8 cellular contexts compared by ENCODE assay signal in genomic region chr5:154447074-154447725, GRCh38. TPM values are rescaled to one million over a fixed set of nuclear protein-coding genes. Genes with fewer than 3 reads are reported as not detected.
DNase-seq lines count a peak whose midpoint lies in the region; ATAC-seq, FAIRE-seq and TF ChIP-seq lines count a peak whose summit lies in the region.

No MANE protein-coding gene starts in this region.

- peak overlapping the region; percentile 69 to 94 (median 91) for H3K27ac Mint-ChIP-seq in brain
- H3K27ac Mint-ChIP-seq in mesothelial cell of epicardium = peak overlapping the region; percentile 88

- 22% methylated on average over 10 of the region's 10 CpGs for WGBS in A549 (ENCODE audit: missing lambda C conversion rate)
- 7% methylated on average over 10 of the region's 10 CpGs for WGBS in HUES64

- no peak overlapping the region for H3K9ac ChIP-seq in HUES64 (ENCODE audit: low read depth, low read length)

- peak overlapping the region; percentile 95 for H3K4me2 ChIP-seq in A549

- H3K27me3 Mint-ChIP-seq in brain (peaks cover 4% of the 10 kb centered on the region), mesothelial cell of epicardium (ENCODE audit: low read depth) (no peaks in the 10 kb centered on the region)

- DNase-seq in A549 (ENCODE audit: low read depth in 1 of 2, low spot score in 1 of 2) = peak in 1 of 2 experiments; percentile 34
- no peak for DNase-seq in mesothelial cell of epicardium (ENCODE audit: low spot score in 2 of 2, unreplicated experiment in 2 of 2)
- DNase-seq in Kasumi-1 (lab: John Stamatoyannopoulos, UW) = no peak
- DNase-seq in NOMO-1 treated with DMSO at 0.1 percent for 48 hours (lab: John Stamatoyannopoulos, UW; ENCODE audit: unreplicated experiment) = no peak
- no peak for DNase-seq in H4 (ENCODE audit: low spot score)

- H3K36me3 ChIP-seq in HUES64 (ENCODE audit: insufficient read depth, low read length) = peaks cover 17% of the 10 kb centered on the region

- no peak for TF ChIP-seq RAD21 in A549 (conservative IDR thresholded peaks at IDR 0.05 in 1 of 2, IDR thresholded peaks at IDR 0.05 in 1 of 2)

- TF ChIP-seq EP300 in A549 (IDR thresholded peaks at IDR 0.05) = no peak

- no peak for TF ChIP-seq POLR2A in A549 (IDR thresholded peaks at IDR 0.05; ENCODE audit: low read length)

- H3K4me1 ChIP-seq in A549 (peaks cover 29% of the 10 kb centered on the region), HUES64 (ENCODE audit: insufficient read depth, low read length) (peaks cover 6% of the 10 kb centered on the region)

- H3K36me3 Mint-ChIP-seq in brain = peaks cover 15% of the 10 kb centered on the region
- H3K36me3 Mint-ChIP-seq in mesothelial cell of epicardium = peaks cover 6% of the 10 kb centered on the region

- H3K4me3 ChIP-seq in A549 (peak overlapping the region; percentile 95), HUES64 (ENCODE audit: low read length) (peak overlapping the region; percentile 96)

- CTCF ChIA-PET in A549 (lab: Yijun Ruan, JAX) = interaction anchor here (1.0 to 4.8 kb wide), 4 partner anchors 14 to 193 kb away, joined by 3 to 24 read pairs (median 6); no protein-coding TSS in a partner anchor

- H3K27ac ChIP-seq in A549 (peak overlapping the region; percentile 70 to 96; a peak in 5 of 6 replicates), HUES64 (ENCODE audit: low read depth, low read length) (no peak overlapping the region)

- H3K27me3 ChIP-seq in HUES64 (ENCODE audit: insufficient read depth, low read length) = peaks cover 4% of the 10 kb centered on the region; the same call in 1 of the 2 replicates

- no peak for FAIRE-seq in A549 (lab: Jason Lieb, UNC)

- H3K9me3 ChIP-seq in A549 = no peaks in the 10 kb centered on the region
- H3K9me3 ChIP-seq in HUES64 (ENCODE audit: insufficient read depth, low read depth, low read length) = no peaks in the 10 kb centered on the region

- H3K4me1 Mint-ChIP-seq in brain = peaks cover 60% of the 10 kb centered on the region
- H3K4me1 Mint-ChIP-seq in mesothelial cell of epicardium = peaks cover 31% of the 10 kb centered on the region

- H3K4me3 Mint-ChIP-seq in brain = peak overlapping the region; percentile 94 to 97 (median 96)
- peak overlapping the region; percentile 78 for H3K4me3 Mint-ChIP-seq in mesothelial cell of epicardium

- no peak for TF ChIP-seq CTCF in A549 (IDR thresholded peaks at IDR 0.05)
- no peak for TF ChIP-seq CTCF in brain (conservative IDR thresholded peaks at IDR 0.05)
- TF ChIP-seq CTCF in mesothelial cell of epicardium (IDR thresholded peaks at IDR 0.05; ENCODE audit: unreplicated experiment) = no peak

- POLR2A ChIA-PET in A549 (lab: Yijun Ruan, JAX) = interaction anchor here (1.1 kb wide), 1 partner anchor 257 kb away, joined by 3 read pairs; the partner anchor contains the start of gene GALNT10

- H3K9me3 Mint-ChIP-seq in brain (no peaks in the 10 kb centered on the region), mesothelial cell of epicardium (no peaks in the 10 kb centered on the region)

- ATAC-seq in A549 (peak; percentile 1 to 2; a peak in 3 of 6 replicates), GM21360 (IDR thresholded peaks at IDR 0.05; ENCODE audit: unreplicated experiment) (no peak)

TF ChIP-seq in A549, 52 proteins besides CTCF, POLR2A, EP300 and RAD21:
- TF ChIP-seq HES2 (IDR thresholded peaks at IDR 0.05) (no peak), NFE2L2 (conservative IDR thresholded peaks at IDR 0.05; ENCODE audit: low read length) (no peak), ESRRA (IDR thresholded peaks at IDR 0.05; ENCODE audit: borderline replicate concordance, low read length) (no peak), HDAC2 (IDR thresholded peaks at IDR 0.05) (no peak), ATOH8 (CRISPR knock-in tag; IDR thresholded peaks at IDR 0.05; ENCODE audit: low read depth) (no peak), NR3C1 (IDR thresholded peaks at IDR 0.05) (no peak), ZC3H11A (IDR thresholded peaks at IDR 0.05) (no peak), KDM1A (IDR thresholded peaks at IDR 0.05; ENCODE audit: low read depth) (no peak), NPAS2 (CRISPR knock-in tag; IDR thresholded peaks at IDR 0.05; ENCODE audit: borderline replicate concordance) (no peak), JUNB (IDR thresholded peaks at IDR 0.05) (no peak), ZSCAN20 (CRISPR knock-in tag; IDR thresholded peaks at IDR 0.05) (no peak), MAZ (IDR thresholded peaks at IDR 0.05; ENCODE audit: borderline replicate concordance, low read depth, low read length) (no peak), USF2 (IDR thresholded peaks at IDR 0.05) (no peak), HEYL (CRISPR knock-in tag; IDR thresholded peaks at IDR 0.05) (no peak), KDM5A (IDR thresholded peaks at IDR 0.05) (no peak), CEBPB (IDR thresholded peaks at IDR 0.05) (no peak), RFX5 (IDR thresholded peaks at IDR 0.05) (no peak)

RNA-seq across cellular contexts. Expression of gene SAP30L, which starts 1.4 kb away (rescaled TPM):
- polyA plus RNA-seq in A549 (2011; rRNA removed) = 40.8 and 50.3 TPM in 2 replicates
- polyA plus RNA-seq in A549 (2012; cell fraction: cytosol; rRNA removed) = 19.1 and 19.2 TPM in 2 replicates
- polyA plus RNA-seq in A549 (2012; cell fraction: nucleus; rRNA removed) = 6.5 and 8.6 TPM in 2 replicates
- polyA plus RNA-seq in A549 (2017; fragmentation: RNase III; extraction: RNeasy Plus Mini Kit Qiagen cat#74134 plus additional on column Dnase treatment) = 23.5 to 25.3 TPM (median 24.9 TPM) in 3 replicates
- polyA minus RNA-seq in A549 (2011; rRNA and poly(A)+ RNA removed) = 11.7 and 14.5 TPM in 2 replicates
- 21.1 TPM for polyA plus RNA-seq in HUES64 (2013, experiment 1 of 2)
- polyA plus RNA-seq in HUES64 (2013, experiment 2 of 2) = 24.2 TPM
- polyA plus RNA-seq in brain (ENCODE audit: insufficient read depth, low read depth, low replicate concordance) = 25.3 TPM
- 32.9 to 36.2 TPM (median 34.8 TPM) in 3 replicates for total RNA-seq in mesothelial cell of epicardium
- total RNA-seq in H4 (2014; rRNA removed; shearing (Covaris generic)) = 15.0 and 33.4 TPM in 2 replicates

RNA-seq across cellular contexts. Expression of gene HAND1, which starts 30.8 kb away (rescaled TPM):
- polyA plus RNA-seq in A549 (2011; rRNA removed) = 0.04 and 0.08 TPM in 2 replicates
- polyA plus RNA-seq in A549 (2012; cell fraction: cytosol; rRNA removed) = 0.16 and 0.39 TPM in 2 replicates
- 0.20 TPM in 1 of 2 replicates, not detected in the other for polyA plus RNA-seq in A549 (2012; cell fraction: nucleus; rRNA removed)
- polyA plus RNA-seq in A549 (2017; fragmentation: RNase III; extraction: RNeasy Plus Mini Kit Qiagen cat#74134 plus additional on column Dnase treatment) = 0.05 TPM in 1 of 3 replicates, not detected in the others
- not detected in 2 replicates for polyA minus RNA-seq in A549 (2011; rRNA and poly(A)+ RNA removed)
- polyA plus RNA-seq in HUES64 (2013, experiment 1 of 2) = 5.4 TPM
- polyA plus RNA-seq in HUES64 (2013, experiment 2 of 2) = 4.6 TPM
- polyA plus RNA-seq in brain (ENCODE audit: insufficient read depth, low read depth, low replicate concordance) = not detected
- 16.5 to 19.3 TPM (median 16.9 TPM) in 3 replicates for total RNA-seq in mesothelial cell of epicardium
- total RNA-seq in H4 (2014; rRNA removed; shearing (Covaris generic)) = 0.29 TPM in 1 of 2 replicates, not detected in the other

Comparison
In these comparisons a context has a peak if more than half of its experiments do, and no peak if none do; other contexts are left out.
1. RNA of gene HAND1, which starts 30.8 kb away (total RNA-seq): 16.5 to 19.3 TPM in mesothelial cell of epicardium; 0.29 TPM in H4; every median in the first group is over 10 times any median in the second.